8 cellular contexts compared by ENCODE assay signal in genomic region chr20:57902478-57902877, GRCh38.
DNase-seq lines count a peak whose midpoint lies in the region; ATAC-seq and TF ChIP-seq lines count a peak whose summit lies in the region.

No MANE protein-coding gene starts in this region.

- H3K4me3 ChIP-seq in AG04449 (ENCODE audit: low read depth, low read length) (no peak overlapping the region), astrocyte of the cerebellum (ENCODE audit: low read depth, low read length) (no peak overlapping the region)

- DNase-seq in AG04449 (ENCODE audit: low read depth, low spot score), result peak; percentile 26
- peak; percentile 23 for DNase-seq in GM19240 (ENCODE audit: insufficient read length, low spot score)
- peak; percentile 73 for DNase-seq in astrocyte of the cerebellum (ENCODE audit: low read depth)
- no peak for DNase-seq in iPS-NIHi7 (ENCODE audit: extremely low spot score)
- DNase-seq in mesenteric fat pad (ENCODE audit: low spot score), result no peak
- no peak for DNase-seq in NCI-H345 (lab: John Stamatoyannopoulos, UW)

- ATAC-seq in HG03442 (IDR thresholded peaks at IDR 0.05; ENCODE audit: unreplicated experiment), result peak; percentile 83
- ATAC-seq in HG02970 (IDR thresholded peaks at IDR 0.05; ENCODE audit: low FRiP score, unreplicated experiment), result no peak

- in situ Hi-C loops in astrocyte of the cerebellum (cut with HindIII; ENCODE audit: low sequenced_read_pairs), result no loop called here

- POLR2A ChIA-PET in AG04449 (lab: Yijun Ruan, JAX), result no interaction called here

- TF ChIP-seq CTCF in AG04449 (IDR thresholded peaks at IDR 0.05; ENCODE audit: insufficient read depth, low read length, missing control alignments), result peak; percentile 10
- peak; percentile 45 for TF ChIP-seq CTCF in astrocyte of the cerebellum (IDR thresholded peaks at IDR 0.05; ENCODE audit: low read depth, low read length, missing control alignments)

- CTCF ChIA-PET in AG04449 (lab: Yijun Ruan, JAX), result interaction anchor here (0.9 kb wide), 1 partner anchor 248 kb away, joined by 3 read pairs; no protein-coding TSS in a partner anchor

Comparison
In these comparisons a context has a peak if more than half of its experiments do, and no peak if none do; other contexts are left out.
1. DNase-seq: peak in AG04449 (single experiment), GM19240 (single experiment) and astrocyte of the cerebellum (single experiment); none in iPS-NIHi7 (single experiment), mesenteric fat pad (single experiment) and NCI-H345 (single experiment).